Comparison of ENCODE assay signal across 25 cellular contexts in genomic region chr3:183578179-183578578, GRCh38. TPM values are rescaled to one million over a fixed set of nuclear protein-coding genes. Genes with fewer than 3 reads are reported as not detected.
DNase-seq lines count a peak whose midpoint lies in the region; ATAC-seq and TF ChIP-seq lines count a peak whose summit lies in the region.
"Had no signal": no experiment of that assay in that cellular context is flagged by ENCODE, and none has a peak within 500 bp of the region (broad histone marks: within the 10 kb centered on the region; RNA-seq: fewer than 3 reads in every experiment).

No MANE protein-coding gene starts in this region.

- H3K9me3 Mint-ChIP-seq in neural progenitor cell: no peaks in the 10 kb centered on the region
- H3K9me3 Mint-ChIP-seq: HFFc6 had no signal

- peaks cover 22% of the 10 kb centered on the region for H3K4me1 Mint-ChIP-seq in T-helper 17 cell
- H3K4me1 Mint-ChIP-seq in neural progenitor cell: peaks cover 11% of the 10 kb centered on the region

- H3F3A ChIP-seq in neural progenitor cell (ENCODE audit: low read depth): peaks cover 12% of the 10 kb centered on the region

- peak overlapping the region; percentile 43 for H3K9ac ChIP-seq in Karpas-422 (ENCODE audit: low read length)
- no peak overlapping the region for H3K9ac ChIP-seq in neural progenitor cell
- H3K9ac ChIP-seq in mesendoderm (ENCODE audit: low read length): no peak overlapping the region
- H3K9ac ChIP-seq: KMS-11 had no signal

- H3K27ac ChIP-seq in Karpas-422 (ENCODE audit: low read length) (no peak overlapping the region), neural progenitor cell (no peak overlapping the region), mesendoderm (ENCODE audit: low read depth, low read length) (no peak overlapping the region)
- H3K27ac ChIP-seq: 22Rv1, C4-2B, KMS-11, PC-9 had no signal

- H3K4ac ChIP-seq in mesendoderm (ENCODE audit: low read depth, low read length): no peak overlapping the region

- H3K23ac ChIP-seq in mesendoderm (ENCODE audit: low read length): no peak overlapping the region

- TF ChIP-seq CTCF in neural progenitor cell (IDR thresholded peaks at IDR 0.05) (no peak), mucosa of descending colon (IDR thresholded peaks at IDR 0.05) (no peak)

- H2AFZ ChIP-seq in Karpas-422 (ENCODE audit: low read length): peak overlapping the region; percentile 46; the same call in 1 of the 2 replicates
- peak overlapping the region; percentile 22 for H2AFZ ChIP-seq in neural progenitor cell (replicated peaks)
- H2AFZ ChIP-seq: PC-9 had no signal

- H2AK5ac ChIP-seq in mesendoderm (ENCODE audit: low read length): no peak overlapping the region

- no peaks in the 10 kb centered on the region for H4K20me1 ChIP-seq in Karpas-422 (ENCODE audit: insufficient read depth, low read depth, low read length)
- H4K20me1 ChIP-seq in neural progenitor cell (ENCODE audit: low read depth): no peaks in the 10 kb centered on the region

- DNase-seq in SKM-1 treated with dmso at 0.1 percent for 144 hours (lab: John Stamatoyannopoulos, UW; ENCODE audit: unreplicated experiment) (peak; percentile 33), SKM-1 (lab: John Stamatoyannopoulos, UW; ENCODE audit: unreplicated experiment) (no peak), Karpas-422 (no peak), T-helper 17 cell (no peak), neural progenitor cell (ENCODE audit: low spot score) (no peak), mesendoderm (no peak), mucosa of descending colon (no peak), sciatic nerve (ENCODE audit: low spot score) (no peak)
- DNase-seq: ACHN, DMS53, EL, GF-D8, H7, HFFc6, NCI-H1105, NCI-H146, NCI-H2029, NCI-H2171, NCI-H345, NCI-H524 treated with DMSO at 0.1 percent for 48 hours, PC-9 had no signal

- no peaks in the 10 kb centered on the region for H3K36me3 ChIP-seq in Karpas-422 (ENCODE audit: insufficient read depth, low read length)
- H3K36me3 ChIP-seq in neural progenitor cell: no peaks in the 10 kb centered on the region
- H3K36me3 ChIP-seq in mesendoderm (ENCODE audit: control insufficient read depth, insufficient read depth, low read length): no peaks in the 10 kb centered on the region
- H3K36me3 ChIP-seq in mucosa of descending colon (ENCODE audit: low read depth): no peaks in the 10 kb centered on the region

- H3K56ac ChIP-seq in mesendoderm (ENCODE audit: low read length): no peak overlapping the region

- H3K79me2 ChIP-seq in Karpas-422 (ENCODE audit: low read length) (no peaks in the 10 kb centered on the region), neural progenitor cell (ENCODE audit: low read depth) (no peaks in the 10 kb centered on the region), mesendoderm (ENCODE audit: control insufficient read depth, insufficient read depth, low read length) (no peaks in the 10 kb centered on the region)

- H3K9me2 ChIP-seq in Karpas-422 (replicated peaks; ENCODE audit: insufficient read depth, low read length): no peaks in the 10 kb centered on the region

- no CpG with 5 or more reads among the region's 3 CpGs for WGBS in mesendoderm (ENCODE audit: extremely low coverage, insufficient coverage, low lambda C conversion rate)

- ATAC-seq in T-helper 17 cell: no peak
- ATAC-seq in mucosa of descending colon: no peak
- ATAC-seq in sciatic nerve: no peak

- intact Hi-C loops in mucosa of descending colon (cut with DNase I, micrococcal nuclease): no loop called here
- intact Hi-C loops in sciatic nerve (cut with DNase I): no loop called here

- H4K5ac ChIP-seq in mesendoderm (ENCODE audit: low read length): no peak overlapping the region

- no peak overlapping the region for H3K18ac ChIP-seq in mesendoderm (ENCODE audit: low read length)

- H3K27me3 Mint-ChIP-seq in T-helper 17 cell (no peaks in the 10 kb centered on the region), neural progenitor cell (ENCODE audit: insufficient read depth, low read depth) (peaks cover 7% of the 10 kb centered on the region)

- H3K4me1 ChIP-seq in Karpas-422 (ENCODE audit: low read length) (peaks cover 58% of the 10 kb centered on the region), neural progenitor cell (peaks cover 24% of the 10 kb centered on the region), mesendoderm (ENCODE audit: control insufficient read depth, low read depth, low read length) (peaks cover 3% of the 10 kb centered on the region), mucosa of descending colon (ENCODE audit: low read depth) (no peaks in the 10 kb centered on the region)

- no peak overlapping the region for H2BK5ac ChIP-seq in mesendoderm (ENCODE audit: low read length)

- H3K4me3 ChIP-seq in Karpas-422 (ENCODE audit: low read length) (peak overlapping the region; percentile 51), neural progenitor cell (no peak overlapping the region), mesendoderm (ENCODE audit: low read length) (no peak overlapping the region), mucosa of descending colon (no peak overlapping the region)
- H3K4me3 ChIP-seq: PC-9 had no signal

- H3K4me2 ChIP-seq in Karpas-422 (ENCODE audit: low read depth, low read length, poor library complexity, severe bottlenecking) (peak overlapping the region; percentile 75), neural progenitor cell (no peak overlapping the region), mesendoderm (ENCODE audit: low read length) (no peak overlapping the region)
- H3K4me2 ChIP-seq: KMS-11, PC-9 had no signal

- H3K27ac Mint-ChIP-seq in T-helper 17 cell: peak overlapping the region; percentile 0
- peak overlapping the region; percentile 39 for H3K27ac Mint-ChIP-seq in neural progenitor cell
- H3K27ac Mint-ChIP-seq: HFFc6 had no signal

- H3K27me3 ChIP-seq in Karpas-422 (ENCODE audit: low read length) (peaks cover 4% of the 10 kb centered on the region; the same call in 1 of the 2 replicates), neural progenitor cell (no peaks in the 10 kb centered on the region), mesendoderm (ENCODE audit: insufficient read depth, low read length, poor library complexity) (no peaks in the 10 kb centered on the region)

- H4K8ac ChIP-seq in mesendoderm (ENCODE audit: low read depth, low read length): no peak overlapping the region

- no peak overlapping the region for H3K4me3 Mint-ChIP-seq in T-helper 17 cell
- no peak overlapping the region for H3K4me3 Mint-ChIP-seq in neural progenitor cell
- H3K4me3 Mint-ChIP-seq: HFFc6 had no signal

- H3K36me3 Mint-ChIP-seq in T-helper 17 cell (ENCODE audit: low read depth) (peaks cover 2% of the 10 kb centered on the region), neural progenitor cell (no peaks in the 10 kb centered on the region)

- H2BK120ac ChIP-seq in mesendoderm (ENCODE audit: low read depth, low read length): no peak overlapping the region

- no peaks in the 10 kb centered on the region for H3K79me1 ChIP-seq in mesendoderm (ENCODE audit: low read length)

- H3K9me3 ChIP-seq in Karpas-422 (ENCODE audit: low read length) (no peaks in the 10 kb centered on the region), T-helper 17 cell (ENCODE audit: control insufficient read depth, low read length, poor library complexity, severe bottlenecking) (no peaks in the 10 kb centered on the region), neural progenitor cell (ENCODE audit: low read depth) (no peaks in the 10 kb centered on the region), mucosa of descending colon (no peaks in the 10 kb centered on the region)

- H2BK15ac ChIP-seq in mesendoderm (replicated peaks; ENCODE audit: low read depth): no peak overlapping the region

RNA-seq across cellular contexts. Expression of gene KLHL6, which starts 22.7 kb away (rescaled TPM):
- total RNA-seq in Karpas-422 (2014; rRNA removed; shearing (Covaris generic); ENCODE audit: low replicate concordance): 41.1 and 50.9 TPM in 2 replicates
- total RNA-seq in T-helper 17 cell (10 to 100 TPM; 29.3 to 35.7 TPM), neural progenitor cell (ENCODE audit: low replicate concordance) (0.09 and 0.40 TPM in 2 replicates), mucosa of descending colon (1 to 10 TPM; 1.9 to 3.0 (median 1.9) TPM), sciatic nerve (4.7 TPM)
- 0.08 TPM for polyA plus RNA-seq in mesendoderm (2013, experiment 1 of 2)
- 0.06 TPM for polyA plus RNA-seq in mesendoderm (2013, experiment 2 of 2)
- total RNA-seq: HFFc6, HT1080 had no signal

RNA-seq across cellular contexts. Expression of gene KLHL24, which starts 57.2 kb away (rescaled TPM):
- total RNA-seq in Karpas-422 (2014; rRNA removed; shearing (Covaris generic); ENCODE audit: low replicate concordance): 92.6 and 109 TPM in 2 replicates
- total RNA-seq in T-helper 17 cell: 100 to 1,000 TPM; 120 to 143 TPM
- 75.9 and 97.2 TPM in 2 replicates for total RNA-seq in neural progenitor cell (ENCODE audit: low replicate concordance)
- 6.1 TPM for polyA plus RNA-seq in mesendoderm (2013, experiment 1 of 2)
- 5.2 TPM for polyA plus RNA-seq in mesendoderm (2013, experiment 2 of 2)
- total RNA-seq in mucosa of descending colon: 10 to 100 TPM; 45.3 to 99.2 (median 69.9) TPM
- 70.9 TPM for total RNA-seq in sciatic nerve
